In genomic region chr6:143405381-143406154, GRCh38 we compare ENCODE assay signal across 23 cellular contexts. TPM values are rescaled to one million over a fixed set of nuclear protein-coding genes. Genes with fewer than 3 reads are reported as not detected.
DNase-seq lines count a peak whose midpoint lies in the region; ATAC-seq and TF ChIP-seq lines count a peak whose summit lies in the region.
"Had no signal": no experiment of that assay in that cellular context is flagged by ENCODE, and none has a peak within 500 bp of the region (broad histone marks: within the 10 kb centered on the region; RNA-seq: fewer than 3 reads in every experiment).

No MANE protein-coding gene starts in this region.

- ATAC-seq in RWPE2 (ENCODE audit: low read depth) (peak; percentile 63), thoracic aorta (ENCODE audit: insufficient number of reproducible peaks, low FRiP score, low read depth) (peak; percentile 34), GM19328 (IDR thresholded peaks at IDR 0.05; ENCODE audit: unreplicated experiment) (no peak)
- ATAC-seq: effector memory CD8-positive, alpha-beta T cell; right lobe of liver had no signal

- H3K9me3 ChIP-seq in GM23248 (ENCODE audit: low read depth) (no peaks in the 10 kb centered on the region), RWPE2 (ENCODE audit: severe bottlenecking) (no peaks in the 10 kb centered on the region), thoracic aorta (no peaks in the 10 kb centered on the region), OCI-LY7 (ENCODE audit: low read length) (0 out of 2 replicates have a peak, but pooled peaks cover 5% of the 10 kb centered on the region)
- H3K9me3 ChIP-seq: HAP-1, right lobe of liver, thyroid gland had no signal

- DNase-seq in GM23248 (peak; percentile 88), RWPE2 (ENCODE audit: low spot score) (no peak), fibroblast of the aortic adventitia (ENCODE audit: low read depth) (peak; percentile 60), thoracic aorta (ENCODE audit: low spot score) (no peak), OCI-LY7 (ENCODE audit: low spot score) (no peak), SKM-1 treated with dmso at 0.1 percent for 144 hours (lab: John Stamatoyannopoulos, UW; ENCODE audit: unreplicated experiment) (no peak), inferior parietal cortex (ENCODE audit: extremely low spot score) (no peak)
- DNase-seq: activated CD4-positive, alpha-beta T cell treated with anti-CD3 and anti-CD28 coated beads for 4 hours; activated CD8-positive, alpha-beta memory T cell treated with anti-CD3 and anti-CD28 coated beads, Interleukin-2, amount 50 U/mL, for 48 hours; activated naive CD4-positive, alpha-beta T cell treated with anti-CD3 and anti-CD28 coated beads for 36 hours; caudate nucleus; CD8-positive, alpha-beta memory T cell; effector memory CD8-positive, alpha-beta T cell; immature natural killer cell; mesendoderm; NCI-H1105; nephron progenitor cell; right lobe of liver; SIG-M5; thyroid gland had no signal

- peak overlapping the region; percentile 82 for H3K4me2 ChIP-seq in GM23248 (ENCODE audit: unreplicated experiment)
- no peak overlapping the region for H3K4me2 ChIP-seq in OCI-LY7 (ENCODE audit: low read length)

- peaks cover 24% of the 10 kb centered on the region for H3F3A ChIP-seq in GM23248 (ENCODE audit: insufficient read depth)

- in situ Hi-C loops in GM23248 (cut with MboI), result no loop called here

- H2AFZ ChIP-seq in GM23248 (peak overlapping the region; percentile 31; the same call in 1 of the 2 replicates), OCI-LY7 (ENCODE audit: low read length) (no peak overlapping the region)

- no TSS peak for BruUV-seq in OCI-LY7 (replicated peaks; lab: Mats Ljungman, UMichigan)

- CTCF ChIA-PET in OCI-LY7 (lab: Charles Lee; ENCODE audit: unreplicated experiment), result no interaction called here

- H3K4me3 ChIP-seq in GM23248 (peak overlapping the region; percentile 56), RWPE2 (ENCODE audit: severe bottlenecking) (no peak overlapping the region), fibroblast of the aortic adventitia (ENCODE audit: low read depth, low read length) (no peak overlapping the region), thoracic aorta (peak overlapping the region; percentile 36), OCI-LY7 (ENCODE audit: low read depth, low read length, poor library complexity, severe bottlenecking) (no peak overlapping the region)
- H3K4me3 ChIP-seq: GM12878, HAP-1, right lobe of liver, thyroid gland had no signal

- peak overlapping the region; percentile 69 for H3K9ac ChIP-seq in GM23248

- TF ChIP-seq CTCF in RWPE2 (IDR thresholded peaks at IDR 0.05; ENCODE audit: poor library complexity, severe bottlenecking) (no peak), fibroblast of the aortic adventitia (IDR thresholded peaks at IDR 0.05; ENCODE audit: insufficient read depth, low read length) (no peak), thoracic aorta (IDR thresholded peaks at IDR 0.05) (no peak), OCI-LY7 (conservative IDR thresholded peaks at IDR 0.05; ENCODE audit: low read length) (no peak)

- no peaks in the 10 kb centered on the region for H3K9me2 ChIP-seq in GM23248 (ENCODE audit: insufficient read depth)
- no peaks in the 10 kb centered on the region for H3K9me2 ChIP-seq in OCI-LY7 (ENCODE audit: insufficient read depth, low read length)

- H3K36me3 ChIP-seq in GM23248 (ENCODE audit: low read depth), result no peaks in the 10 kb centered on the region
- no peaks in the 10 kb centered on the region for H3K36me3 ChIP-seq in RWPE2 (ENCODE audit: low read depth)
- H3K36me3 ChIP-seq in thoracic aorta, result no peaks in the 10 kb centered on the region
- no peaks in the 10 kb centered on the region for H3K36me3 ChIP-seq in OCI-LY7 (ENCODE audit: insufficient read depth, low read length)
- H3K36me3 ChIP-seq: HAP-1, right lobe of liver, thyroid gland had no signal

- H3K27me3 ChIP-seq in GM23248 (replicated peaks; ENCODE audit: insufficient read depth) (no peaks in the 10 kb centered on the region), RWPE2 (ENCODE audit: insufficient read depth, poor library complexity, severe bottlenecking) (no peaks in the 10 kb centered on the region), thoracic aorta (replicated peaks; ENCODE audit: insufficient read depth) (no peaks in the 10 kb centered on the region)
- H3K27me3 ChIP-seq: right lobe of liver, thyroid gland had no signal

- H3K79me2 ChIP-seq in GM23248 (ENCODE audit: insufficient read depth) (no peaks in the 10 kb centered on the region), OCI-LY7 (ENCODE audit: insufficient read depth, low read depth, low read length) (no peaks in the 10 kb centered on the region)

- peaks cover 37% of the 10 kb centered on the region for H3K4me1 ChIP-seq in GM23248 (ENCODE audit: insufficient read depth)
- peaks cover 43% of the 10 kb centered on the region for H3K4me1 ChIP-seq in RWPE2 (ENCODE audit: insufficient read depth, poor library complexity, severe bottlenecking)
- H3K4me1 ChIP-seq in thoracic aorta (ENCODE audit: control insufficient read depth in 1 of 2, low read depth in 2 of 2), result peaks cover 37 to 89% of the 10 kb centered on the region in 2 donors
- peaks cover 4% of the 10 kb centered on the region for H3K4me1 ChIP-seq in OCI-LY7 (ENCODE audit: insufficient read depth, low read length, poor library complexity, severe bottlenecking)

- H3K27ac ChIP-seq in GM23248, result peak overlapping the region; percentile 79
- peak overlapping the region; percentile 46 for H3K27ac ChIP-seq in RWPE2 (ENCODE audit: poor library complexity, severe bottlenecking)
- peak overlapping the region; percentile 70 to 88 for H3K27ac ChIP-seq in thoracic aorta
- no peak overlapping the region for H3K27ac ChIP-seq in OCI-LY7 (ENCODE audit: low read depth, low read length, poor library complexity, severe bottlenecking)
- H3K27ac ChIP-seq: right lobe of liver, thyroid gland had no signal

- POLR2A ChIA-PET in OCI-LY7 (lab: Charles Lee), result no interaction called here

- H4K20me1 ChIP-seq in GM23248 (ENCODE audit: insufficient read depth) (no peaks in the 10 kb centered on the region), OCI-LY7 (ENCODE audit: insufficient read depth, low read length) (no peaks in the 10 kb centered on the region)

- 9 to 11% methylated on average over 9 of the region's 9 CpGs for WGBS in GM23248 (ENCODE audit: low coverage in 1 of 2, low lambda C conversion rate in 2 of 2, missing lambda C conversion rate in 2 of 2), 2 experiments

- intact Hi-C loops in OCI-LY7 (cut with micrococcal nuclease; ENCODE audit: unreplicated experiment), result no loop called here

RNA-seq across cellular contexts. Expression of gene ADAT2, which starts 44.9 kb away (rescaled TPM):
- total RNA-seq in GM23248 (2014; rRNA removed; shearing (Covaris generic)), result 3.2 and 3.4 TPM in 2 replicates
- polyA plus RNA-seq in GM23248 (2016; fragmentation: Nextera tagmentation; extraction: Ambion mirVana), result 3.7 and 4.2 TPM in 2 replicates
- total RNA-seq in fibroblast of the aortic adventitia (ENCODE audit: low replicate concordance), result 6.4 and 7.1 TPM in 2 replicates
- 10 to 100 TPM; 11.2 to 12.3 TPM for total RNA-seq in thoracic aorta
- total RNA-seq in OCI-LY7 (2014; rRNA removed; shearing (Covaris generic)), result 17.6 and 21.7 TPM in 2 replicates
- 23.0 and 27.2 TPM in 2 replicates for total RNA-seq in OCI-LY7 (2022)

RNA-seq across cellular contexts. Expression of gene PEX3, which starts 45.0 kb away (rescaled TPM):
- 15.0 and 20.1 TPM in 2 replicates for total RNA-seq in GM23248 (2014; rRNA removed; shearing (Covaris generic))
- polyA plus RNA-seq in GM23248 (2016; fragmentation: Nextera tagmentation; extraction: Ambion mirVana), result 32.8 and 35.0 TPM in 2 replicates
- total RNA-seq in fibroblast of the aortic adventitia (ENCODE audit: low replicate concordance) (20.6 and 27.0 TPM in 2 replicates), thoracic aorta (10 to 100 TPM; 11.4 to 16.2 TPM), OCI-LY7 (2022) (23.1 and 27.0 TPM in 2 replicates)
- 10.9 and 14.8 TPM in 2 replicates for total RNA-seq in OCI-LY7 (2014; rRNA removed; shearing (Covaris generic))

Comparison
In these comparisons a context has a peak if more than half of its experiments do, and no peak if none do; other contexts are left out.
1. DNase-seq: peak in GM23248 (single experiment) and fibroblast of the aortic adventitia (single experiment); none in RWPE2 (single experiment), thoracic aorta (single experiment), OCI-LY7 (single experiment), SKM-1 treated with dmso at 0.1 percent for 144 hours (single experiment) and inferior parietal cortex (single experiment).
2. H3K4me3 ChIP-seq: peak in GM23248 (single experiment) and thoracic aorta (single experiment); none in RWPE2 (single experiment), fibroblast of the aortic adventitia (single experiment) and OCI-LY7 (single experiment).